8 cellular contexts compared by ENCODE assay signal in genomic region chr12:93415723-93416464, GRCh38. TPM values are rescaled to one million over a fixed set of nuclear protein-coding genes. Genes with fewer than 3 reads are reported as not detected.
DNase-seq lines count a peak whose midpoint lies in the region; ATAC-seq and TF ChIP-seq lines count a peak whose summit lies in the region.

No MANE protein-coding gene starts in this region.

- H3K4me3 Mint-ChIP-seq in activated CD8-positive, alpha-beta T cell treated with anti-CD3 and anti-CD28 coated beads for 36 hours = peak overlapping the region; percentile 29

- peaks cover 0 to 52% of the 10 kb centered on the region in 2 donors for H3K4me1 ChIP-seq in right atrium auricular region
- H3K4me1 ChIP-seq in vagina = peaks cover 55% of the 10 kb centered on the region

- H3K36me3 Mint-ChIP-seq in activated CD8-positive, alpha-beta T cell treated with anti-CD3 and anti-CD28 coated beads for 36 hours (ENCODE audit: low read depth) = peaks cover 21% of the 10 kb centered on the region

- H3K27ac ChIP-seq in right atrium auricular region = peak overlapping the region; percentile 35 to 75
- H3K27ac ChIP-seq in vagina = no peak overlapping the region

- H3K4me3 ChIP-seq in right atrium auricular region (no peak overlapping the region), vagina (no peak overlapping the region)

- no peak for TF ChIP-seq CTCF in activated CD8-positive, alpha-beta T cell treated with anti-CD3 and anti-CD28 coated beads for 36 hours (IDR thresholded peaks at IDR 0.05)
- no peak for TF ChIP-seq CTCF in right atrium auricular region (IDR thresholded peaks at IDR 0.05)
- TF ChIP-seq CTCF in vagina (IDR thresholded peaks at IDR 0.05) = no peak

- peak; percentile 50 for DNase-seq in AG20443 (ENCODE audit: low spot score)
- no peak for DNase-seq in activated CD8-positive, alpha-beta T cell treated with anti-CD3 and anti-CD28 coated beads for 36 hours
- no peak for DNase-seq in right atrium auricular region (ENCODE audit: low spot score)
- no peak for DNase-seq in NCI-H2081 (lab: John Stamatoyannopoulos, UW)
- no peak for DNase-seq in vagina (ENCODE audit: extremely low spot score in 2 of 2)
- no peak for DNase-seq in SHP77 treated with DMSO at 0.1 percent for 48 hours (lab: John Stamatoyannopoulos, UW)

- H3K9me3 Mint-ChIP-seq in activated CD8-positive, alpha-beta T cell treated with anti-CD3 and anti-CD28 coated beads for 36 hours = no peaks in the 10 kb centered on the region

- no peaks in the 10 kb centered on the region for H3K9me3 ChIP-seq in right atrium auricular region
- no peaks in the 10 kb centered on the region for H3K9me3 ChIP-seq in vagina

- peak; percentile 44 for ATAC-seq in GM21619 (IDR thresholded peaks at IDR 0.05; ENCODE audit: unreplicated experiment)
- ATAC-seq in activated CD8-positive, alpha-beta T cell treated with anti-CD3 and anti-CD28 coated beads for 36 hours = peak; percentile 32
- no peak for ATAC-seq in HG03520 (IDR thresholded peaks at IDR 0.05; ENCODE audit: unreplicated experiment)

- H3K27me3 Mint-ChIP-seq in activated CD8-positive, alpha-beta T cell treated with anti-CD3 and anti-CD28 coated beads for 36 hours = no peaks in the 10 kb centered on the region

- POLR2A ChIA-PET in activated CD8-positive, alpha-beta T cell treated with anti-CD3 and anti-CD28 coated beads for 36 hours (lab: Charles Lee) = interaction anchor here (0.9 kb wide), 1 partner anchor 486 kb away, joined by 3 read pairs; the partner anchor contains the start of gene EEA1

- intact Hi-C loops in activated CD8-positive, alpha-beta T cell treated with anti-CD3 and anti-CD28 coated beads for 36 hours (cut with micrococcal nuclease) = loop anchor here (10.0 kb wide), 1 partner anchor 321 kb away; no protein-coding TSS in a partner anchor
- intact Hi-C loops in vagina (cut with DNase I) = loop anchor here (5.0 kb wide), 1 partner anchor 429 kb away; no protein-coding TSS in a partner anchor

- H3K36me3 ChIP-seq in right atrium auricular region (no peaks in the 10 kb centered on the region), vagina (no peaks in the 10 kb centered on the region)

- peak overlapping the region; percentile 86 for H3K27ac Mint-ChIP-seq in activated CD8-positive, alpha-beta T cell treated with anti-CD3 and anti-CD28 coated beads for 36 hours

- H3K27me3 ChIP-seq in right atrium auricular region (no peaks in the 10 kb centered on the region), vagina (no peaks in the 10 kb centered on the region)

- no peak for TF ChIP-seq POLR2A in vagina (IDR thresholded peaks at IDR 0.05)

- CTCF ChIA-PET in activated CD8-positive, alpha-beta T cell treated with anti-CD3 and anti-CD28 coated beads for 36 hours (lab: Charles Lee) = interaction anchor here (0.5 to 4.2 kb wide), 7 partner anchors 9 to 429 kb away, joined by 3 to 18 read pairs (median 4); no protein-coding TSS in a partner anchor

- H3K4me1 Mint-ChIP-seq in activated CD8-positive, alpha-beta T cell treated with anti-CD3 and anti-CD28 coated beads for 36 hours (ENCODE audit: low read depth) = peaks cover 76% of the 10 kb centered on the region

RNA-seq across cellular contexts. Expression of gene UBE2N, which starts 25.9 kb away (rescaled TPM):
- 100 to 1,000 TPM; 186 to 192 TPM for total RNA-seq in activated CD8-positive, alpha-beta T cell treated with anti-CD3 and anti-CD28 coated beads for 36 hours
- 10 to 100 TPM; 30.2 to 41.5 TPM for total RNA-seq in right atrium auricular region
- total RNA-seq in vagina = 52.5 TPM

RNA-seq across cellular contexts. Expression of gene NUDT4, which starts 38.2 kb away (rescaled TPM):
- total RNA-seq in activated CD8-positive, alpha-beta T cell treated with anti-CD3 and anti-CD28 coated beads for 36 hours = 10 to 100 TPM; 54.9 to 61.9 TPM
- total RNA-seq in right atrium auricular region (100 to 1,000 TPM; 103 to 158 TPM), vagina (37.1 TPM)

RNA-seq across cellular contexts. Expression of gene MRPL42, which starts 51.4 kb away (rescaled TPM):
- 10 to 100 TPM; 85.6 to 87.6 TPM for total RNA-seq in activated CD8-positive, alpha-beta T cell treated with anti-CD3 and anti-CD28 coated beads for 36 hours
- 10 to 100 TPM; 33.9 to 57.8 TPM for total RNA-seq in right atrium auricular region
- total RNA-seq in vagina = 21.4 TPM
